Comparison of ENCODE assay signal across 16 cellular contexts in genomic region chr11:120392791-120393190, GRCh38.
"Had no signal": no experiment of that assay in that cellular context is flagged by ENCODE, and none has a peak within 500 bp of the region (broad histone marks: within the 10 kb centered on the region; RNA-seq: fewer than 3 reads in every experiment).

No MANE protein-coding gene starts in this region.

- DNase-seq: activated CD4-positive, alpha-beta T cell treated with anti-CD3 and anti-CD28 coated beads for 1 hour; activated CD4-positive, alpha-beta T cell treated with anti-CD3 and anti-CD28 coated beads, Interleukin-2, amount 50 U/mL, for 48 hours; activated effector memory CD4-positive, alpha-beta T cell treated with anti-CD3 and anti-CD28 coated beads, Interleukin-2, amount 50 U/mL, for 16 hours; activated T-cell treated with anti-CD3 and anti-CD28 coated beads, Interleukin-2, amount 50 U/mL, for 4 hours; amygdala; colonic mucosa; foreskin melanocyte; heart right ventricle; left ventricle myocardium superior; mesendoderm; nephron progenitor cell; ovary; retina; tibial artery had no signal

- H3K36me3 ChIP-seq: colonic mucosa, heart right ventricle, ovary, tibial artery had no signal

- ATAC-seq: activated naive CD4-positive, alpha-beta T cell treated with anti-CD3 and anti-CD28 coated beads, Interleukin-2, amount 50 U/mL, for 72 hours; activated T-cell treated with anti-CD3 and anti-CD28 coated beads, Interleukin-2, amount 50 U/mL, for 4 hours; stimulated activated memory B cell treated with anti-CD40 and anti-IgM and Interleukin-4, amounts not matched to agents 10 μg/mL and 1 μg/mL and 100 μg/mL, for 72 hours had no signal

- H3K4me3 ChIP-seq: colonic mucosa, heart right ventricle, ovary, tibial artery had no signal

- H3K9me3 ChIP-seq: colonic mucosa, ovary, tibial artery had no signal

- H3K27me3 ChIP-seq: colonic mucosa, heart right ventricle, ovary, tibial artery had no signal

- H3K27ac ChIP-seq: colonic mucosa, ovary, tibial artery had no signal
